17 cellular contexts compared by ENCODE assay signal in the genomic region with DNA sequence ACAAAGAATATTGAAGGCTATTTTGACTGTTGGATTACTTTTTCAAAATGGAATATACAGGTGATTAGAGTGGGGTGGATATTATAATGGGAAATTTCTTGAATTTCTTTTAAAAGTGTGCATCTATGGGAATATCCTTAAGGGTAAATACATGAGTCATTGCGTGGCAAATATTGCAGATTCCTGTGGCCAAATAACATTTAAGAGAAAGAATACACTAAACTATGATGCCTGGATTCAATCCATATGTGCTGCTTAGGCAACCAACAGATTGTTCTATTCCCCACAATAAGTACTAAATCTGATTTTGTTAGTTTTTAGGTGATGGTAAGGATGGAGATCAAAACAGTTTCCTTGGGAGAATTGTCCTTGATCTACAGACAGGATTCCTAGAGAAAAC.
DNase-seq lines count a peak whose midpoint lies in the region; ATAC-seq and TF ChIP-seq lines count a peak whose summit lies in the region.
"Had no signal": no experiment of that assay in that cellular context is flagged by ENCODE, and none has a peak within 500 bp of the region (broad histone marks: within the 10 kb centered on the region; RNA-seq: fewer than 3 reads in every experiment).

No MANE protein-coding gene starts in this region.

- H3K4me2 ChIP-seq in smooth muscle cell = peak overlapping the region; percentile 28
- H3K4me2 ChIP-seq: neural progenitor cell, PC-9 had no signal

- H3K9me3 ChIP-seq in SK-N-MC (ENCODE audit: low read depth, low read length) (no peaks in the 10 kb centered on the region), smooth muscle cell (replicated peaks; ENCODE audit: low read depth) (no peaks in the 10 kb centered on the region)
- H3K9me3 ChIP-seq in naive thymus-derived CD4-positive, alpha-beta T cell (ENCODE audit: control insufficient read depth in 2 of 3, low read length in 3 of 3) = no peaks in the 10 kb centered on the region

- H3K36me3 Mint-ChIP-seq in naive thymus-derived CD4-positive, alpha-beta T cell = no peaks in the 10 kb centered on the region
- H3K36me3 Mint-ChIP-seq: neural progenitor cell, T-cell had no signal

- H3K4me1 ChIP-seq in smooth muscle cell (ENCODE audit: low read depth) = peaks cover 33% of the 10 kb centered on the region
- H3K4me1 ChIP-seq in naive thymus-derived CD4-positive, alpha-beta T cell (ENCODE audit: control insufficient read depth in 2 of 2, insufficient read depth in 2 of 2, low read length in 2 of 2) = no peaks in the 10 kb centered on the region

- no peak overlapping the region for H3K4me3 ChIP-seq in SK-N-MC
- no peak overlapping the region for H3K4me3 ChIP-seq in smooth muscle cell
- no peak overlapping the region for H3K4me3 ChIP-seq in naive thymus-derived CD4-positive, alpha-beta T cell (ENCODE audit: low read length)
- H3K4me3 ChIP-seq: coronary artery, neural progenitor cell, PC-9 had no signal

- peak; percentile 60 for DNase-seq in GM04503 (ENCODE audit: low read depth)
- peak; percentile 66 for DNase-seq in SK-N-MC (ENCODE audit: low read depth, low spot score)
- DNase-seq in fibroblast of gingiva (ENCODE audit: low read depth) = peak; percentile 83
- DNase-seq in smooth muscle cell (lab: John Stamatoyannopoulos, UW; ENCODE audit: unreplicated experiment) = no peak
- no peak for DNase-seq in naive thymus-derived CD4-positive, alpha-beta T cell
- no peak for DNase-seq in HPDE6-E6E7 (ENCODE audit: extremely low spot score)
- DNase-seq in AML-193 (lab: John Stamatoyannopoulos, UW) = no peak
- DNase-seq in dermis blood vessel endothelial cell = no peak
- DNase-seq: activated naive CD4-positive, alpha-beta T cell treated with anti-CD3 and anti-CD28 coated beads, Interleukin-2, amount 50 U/mL, for 16 hours; NCI-H1417; NCI-H524; stimulated activated naive CD8-positive, alpha-beta T cell treated with anti-CD3 and anti-CD28 coated beads, Interleukin-15, Interleukin-2, amounts not matched to agents 100 U/mL and 50 U/mL, for 24 hours; T-cell had no signal

- H4K20me1 ChIP-seq in smooth muscle cell (ENCODE audit: low read depth) = no peaks in the 10 kb centered on the region

- TF ChIP-seq CTCF in smooth muscle cell (IDR thresholded peaks at IDR 0.05; ENCODE audit: borderline replicate concordance, insufficient read depth, poor library complexity, severe bottlenecking) = no peak

- peaks cover 14% of the 10 kb centered on the region for H3K79me2 ChIP-seq in smooth muscle cell (ENCODE audit: low read depth)

- H3K36me3 ChIP-seq in SK-N-MC (ENCODE audit: insufficient read depth, low read length) (peaks cover 7% of the 10 kb centered on the region; the same call in 1 of the 2 replicates), smooth muscle cell (ENCODE audit: low read depth) (no peaks in the 10 kb centered on the region)
- H3K36me3 ChIP-seq in naive thymus-derived CD4-positive, alpha-beta T cell (ENCODE audit: control insufficient read depth in 2 of 3, insufficient read depth in 3 of 3, low read length in 3 of 3) = no peaks in the 10 kb centered on the region
- H3K36me3 ChIP-seq: neural progenitor cell had no signal

- POLR2A ChIA-PET in naive thymus-derived CD4-positive, alpha-beta T cell (lab: Charles Lee) = no interaction called here

- WGBS in smooth muscle cell (ENCODE audit: low lambda C conversion rate) = 57% methylated on average over 1 of the region's 1 CpG

- peak overlapping the region; percentile 60 for H3K27ac ChIP-seq in SK-N-MC
- H3K27ac ChIP-seq in smooth muscle cell (ENCODE audit: low read depth) = peak overlapping the region; percentile 75
- no peak overlapping the region for H3K27ac ChIP-seq in naive thymus-derived CD4-positive, alpha-beta T cell (ENCODE audit: low read depth, low read length)
- H3K27ac ChIP-seq: neural progenitor cell, PC-9 had no signal

- no peak overlapping the region for H3K27ac Mint-ChIP-seq in naive thymus-derived CD4-positive, alpha-beta T cell
- H3K27ac Mint-ChIP-seq: neural progenitor cell, T-cell had no signal

- no peak overlapping the region for H2AFZ ChIP-seq in smooth muscle cell (ENCODE audit: low read depth)
- H2AFZ ChIP-seq: neural progenitor cell, PC-9 had no signal

- intact Hi-C loops in naive thymus-derived CD4-positive, alpha-beta T cell (cut with micrococcal nuclease) = no loop called here

- H3K4me1 Mint-ChIP-seq in naive thymus-derived CD4-positive, alpha-beta T cell = no peaks in the 10 kb centered on the region
- H3K4me1 Mint-ChIP-seq: T-cell had no signal

- H3K9me3 Mint-ChIP-seq in naive thymus-derived CD4-positive, alpha-beta T cell = no peaks in the 10 kb centered on the region
- H3K9me3 Mint-ChIP-seq: neural progenitor cell, T-cell had no signal

- no peaks in the 10 kb centered on the region for H3F3A ChIP-seq in smooth muscle cell (ENCODE audit: low read depth)

- CTCF ChIA-PET in naive thymus-derived CD4-positive, alpha-beta T cell (lab: Charles Lee) = no interaction called here

- H3K27me3 Mint-ChIP-seq in naive thymus-derived CD4-positive, alpha-beta T cell = peaks cover 5 to 17% (median 15%) of the 10 kb centered on the region in 5 donors

- H3K9ac ChIP-seq in SK-N-MC (ENCODE audit: insufficient read length) (no peak overlapping the region), smooth muscle cell (ENCODE audit: low read depth) (peak overlapping the region; percentile 1)
- H3K9ac ChIP-seq: neural progenitor cell had no signal

- no peak for ATAC-seq in naive thymus-derived CD4-positive, alpha-beta T cell
- ATAC-seq: activated CD4-positive, CD25-positive, alpha-beta regulatory T cell treated with anti-CD3 and anti-CD28 coated beads, Interleukin-2, amount 50 U/mL, for 24 hours; stimulated activated naive CD8-positive, alpha-beta T cell treated with anti-CD3 and anti-CD28 coated beads, Interleukin-15, Interleukin-2, amounts not matched to agents 100 U/mL and 50 U/mL, for 24 hours; T-cell had no signal

- no peaks in the 10 kb centered on the region for H3K27me3 ChIP-seq in smooth muscle cell (ENCODE audit: low read depth)
- H3K27me3 ChIP-seq in naive thymus-derived CD4-positive, alpha-beta T cell (ENCODE audit: control insufficient read depth in 2 of 2, insufficient read depth in 2 of 2, low read length in 2 of 2) = no peaks in the 10 kb centered on the region
- H3K27me3 ChIP-seq: neural progenitor cell had no signal

- no peak overlapping the region for H3K4me3 Mint-ChIP-seq in naive thymus-derived CD4-positive, alpha-beta T cell
- H3K4me3 Mint-ChIP-seq: neural progenitor cell, T-cell had no signal

Comparison
In these comparisons a context has a peak if more than half of its experiments do, and no peak if none do; other contexts are left out.
1. DNase-seq: peak in GM04503 (single experiment), SK-N-MC (single experiment) and fibroblast of gingiva (single experiment); none in smooth muscle cell (single experiment), naive thymus-derived CD4-positive, alpha-beta T cell (0 of 9), HPDE6-E6E7 (single experiment), AML-193 (0 of 2) and dermis blood vessel endothelial cell (single experiment).